ENCODE assay signal across 1 cellular context in the genomic region with DNA sequence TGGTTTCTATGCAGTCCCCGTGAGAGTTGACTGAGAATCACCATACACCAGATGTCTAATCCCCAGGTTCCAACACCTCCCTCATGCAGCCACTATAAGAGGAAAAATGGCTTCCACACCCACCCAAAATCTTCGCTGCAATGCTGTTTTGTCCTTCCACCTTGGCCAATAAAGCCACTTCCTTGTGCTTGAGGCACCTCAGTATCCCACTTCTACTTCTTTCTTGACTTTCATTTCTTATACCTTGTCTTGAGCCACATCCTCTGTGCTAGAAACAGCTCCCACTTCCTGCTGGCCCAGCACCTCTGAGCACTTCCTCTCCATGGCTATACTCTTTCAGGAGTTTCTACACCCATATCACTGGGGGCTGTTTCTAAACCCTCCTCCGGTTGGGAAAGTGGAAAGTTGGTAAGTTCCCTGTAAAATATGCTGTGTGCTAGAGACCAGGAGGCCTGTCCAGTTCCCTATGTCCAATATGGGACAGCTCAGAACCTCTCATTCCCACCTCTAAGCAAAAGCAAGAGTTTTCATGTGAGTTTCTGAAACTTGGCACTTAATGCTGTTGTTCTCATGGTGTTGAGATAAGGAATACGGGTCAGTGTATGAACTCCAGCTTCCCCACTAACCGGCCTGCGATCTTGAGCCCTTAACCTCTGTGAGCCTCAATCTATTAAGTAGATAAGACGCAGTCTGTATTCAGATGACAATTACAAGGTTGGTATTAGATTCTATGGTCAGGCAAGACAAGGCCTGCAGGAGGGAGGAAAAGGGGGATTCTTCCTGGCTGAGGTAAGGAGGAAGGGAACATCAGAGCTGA.
TF ChIP-seq lines count a peak whose summit lies in the region.

No MANE protein-coding gene starts in this region.

TF ChIP-seq in GM12878, 131 proteins besides CTCF, POLR2A, EP300 and RAD21 (continued from another document and continues in another):
- TF ChIP-seq ZZZ3 (IDR thresholded peaks at IDR 0.05; ENCODE audit: control insufficient read depth, insufficient read length, low read depth): no peak
- no peak for TF ChIP-seq E2F4 (IDR thresholded peaks at IDR 0.05; ENCODE audit: low read depth, low read length)
- TF ChIP-seq TCF12 (IDR thresholded peaks at IDR 0.05; ENCODE audit: low read depth, low read length): no peak
- 0 out of 2 replicates have a peak, but pooled peaks have one; percentile 42 for TF ChIP-seq ZNF217 (IDR thresholded peaks at IDR 0.05)
- no peak for TF ChIP-seq RB1 (IDR thresholded peaks at IDR 0.05; ENCODE audit: borderline replicate concordance)
- peak; percentile 91 for TF ChIP-seq ZNF687 (IDR thresholded peaks at IDR 0.05)
- TF ChIP-seq, protein P1, sequence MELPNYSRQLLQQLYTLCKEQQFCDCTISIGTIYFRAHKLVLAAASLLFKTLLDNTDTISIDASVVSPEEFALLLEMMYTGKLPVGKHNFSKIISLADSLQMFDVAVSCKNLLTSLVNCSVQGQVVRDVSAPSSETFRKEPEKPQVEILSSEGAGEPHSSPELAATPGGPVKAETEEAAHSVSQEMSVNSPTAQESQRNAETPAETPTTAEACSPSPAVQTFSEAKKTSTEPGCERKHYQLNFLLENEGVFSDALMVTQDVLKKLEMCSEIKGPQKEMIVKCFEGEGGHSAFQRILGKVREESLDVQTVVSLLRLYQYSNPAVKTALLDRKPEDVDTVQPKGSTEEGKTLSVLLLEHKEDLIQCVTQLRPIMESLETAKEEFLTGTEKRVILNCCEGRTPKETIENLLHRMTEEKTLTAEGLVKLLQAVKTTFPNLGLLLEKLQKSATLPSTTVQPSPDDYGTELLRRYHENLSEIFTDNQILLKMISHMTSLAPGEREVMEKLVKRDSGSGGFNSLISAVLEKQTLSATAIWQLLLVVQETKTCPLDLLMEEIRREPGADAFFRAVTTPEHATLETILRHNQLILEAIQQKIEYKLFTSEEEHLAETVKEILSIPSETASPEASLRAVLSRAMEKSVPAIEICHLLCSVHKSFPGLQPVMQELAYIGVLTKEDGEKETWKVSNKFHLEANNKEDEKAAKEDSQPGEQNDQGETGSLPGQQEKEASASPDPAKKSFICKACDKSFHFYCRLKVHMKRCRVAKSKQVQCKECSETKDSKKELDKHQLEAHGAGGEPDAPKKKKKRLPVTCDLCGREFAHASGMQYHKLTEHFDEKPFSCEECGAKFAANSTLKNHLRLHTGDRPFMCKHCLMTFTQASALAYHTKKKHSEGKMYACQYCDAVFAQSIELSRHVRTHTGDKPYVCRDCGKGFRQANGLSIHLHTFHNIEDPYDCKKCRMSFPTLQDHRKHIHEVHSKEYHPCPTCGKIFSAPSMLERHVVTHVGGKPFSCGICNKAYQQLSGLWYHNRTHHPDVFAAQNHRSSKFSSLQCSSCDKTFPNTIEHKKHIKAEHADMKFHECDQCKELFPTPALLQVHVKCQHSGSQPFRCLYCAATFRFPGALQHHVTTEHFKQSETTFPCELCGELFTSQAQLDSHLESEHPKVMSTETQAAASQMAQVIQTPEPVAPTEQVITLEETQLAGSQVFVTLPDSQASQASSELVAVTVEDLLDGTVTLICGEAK (IDR thresholded peaks at IDR 0.05; ENCODE audit: borderline replicate concordance): no peak
- TF ChIP-seq RAD51 (IDR thresholded peaks at IDR 0.05): no peak
- TF ChIP-seq HSF1 (IDR thresholded peaks at IDR 0.05; ENCODE audit: low read depth, low read length): no peak
- no peak for TF ChIP-seq ELK1 (IDR thresholded peaks at IDR 0.05; ENCODE audit: low read depth, low read length)
- TF ChIP-seq DPF2 (IDR thresholded peaks at IDR 0.05): 0 out of 2 replicates have a peak, but pooled peaks have one; percentile 53
- no peak for TF ChIP-seq TCF7 (IDR thresholded peaks at IDR 0.05; ENCODE audit: borderline replicate concordance)
- no peak for TF ChIP-seq SUPT20H (IDR thresholded peaks at IDR 0.05; ENCODE audit: borderline replicate concordance, control insufficient read depth, low read depth, low read length)
- no peak for TF ChIP-seq GABPA (IDR thresholded peaks at IDR 0.05; ENCODE audit: low read depth)
- TF ChIP-seq ZBTB33 (IDR thresholded peaks at IDR 0.05): no peak
- TF ChIP-seq CBFB (IDR thresholded peaks at IDR 0.05; ENCODE audit: low read depth): no peak
- no peak for TF ChIP-seq TAF1 (IDR thresholded peaks at IDR 0.05; ENCODE audit: borderline replicate concordance, low read depth, low read length)
- TF ChIP-seq, protein P2, sequence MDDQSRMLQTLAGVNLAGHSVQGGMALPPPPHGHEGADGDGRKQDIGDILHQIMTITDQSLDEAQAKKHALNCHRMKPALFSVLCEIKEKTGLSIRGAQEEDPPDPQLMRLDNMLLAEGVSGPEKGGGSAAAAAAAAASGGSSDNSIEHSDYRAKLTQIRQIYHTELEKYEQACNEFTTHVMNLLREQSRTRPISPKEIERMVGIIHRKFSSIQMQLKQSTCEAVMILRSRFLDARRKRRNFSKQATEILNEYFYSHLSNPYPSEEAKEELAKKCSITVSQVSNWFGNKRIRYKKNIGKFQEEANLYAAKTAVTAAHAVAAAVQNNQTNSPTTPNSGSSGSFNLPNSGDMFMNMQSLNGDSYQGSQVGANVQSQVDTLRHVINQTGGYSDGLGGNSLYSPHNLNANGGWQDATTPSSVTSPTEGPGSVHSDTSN (IDR thresholded peaks at IDR 0.05; ENCODE audit: insufficient replicate concordance, low read depth, low read length): no peak
- TF ChIP-seq MYB (IDR thresholded peaks at IDR 0.05; ENCODE audit: borderline replicate concordance, low read depth, low read length): no peak
- TF ChIP-seq ZNF592 (IDR thresholded peaks at IDR 0.05): peak; percentile 65; the same call in 1 of the 2 replicates
- no peak for TF ChIP-seq RELA (IDR thresholded peaks at IDR 0.05; ENCODE audit: borderline replicate concordance, partially characterized antibody)
- no peak for TF ChIP-seq POLR2AphosphoS5 (IDR thresholded peaks at IDR 0.05; ENCODE audit: low read length)
- TF ChIP-seq ZSCAN29 (IDR thresholded peaks at IDR 0.05): no peak
- no peak for TF ChIP-seq RBBP5 (conservative IDR thresholded peaks at IDR 0.05)
- no peak for TF ChIP-seq MEF2A (IDR thresholded peaks at IDR 0.05; ENCODE audit: insufficient read depth, low read depth, low read length)
- TF ChIP-seq BRCA1 (IDR thresholded peaks at IDR 0.05; ENCODE audit: low read depth, low read length): no peak
- TF ChIP-seq FOXK2 (IDR thresholded peaks at IDR 0.05): no peak
- TF ChIP-seq JUND (IDR thresholded peaks at IDR 0.05; ENCODE audit: low read depth, low read length): no peak
- TF ChIP-seq ESRRA (IDR thresholded peaks at IDR 0.05; ENCODE audit: low read length): no peak
- TF ChIP-seq ZBED1 (IDR thresholded peaks at IDR 0.05; ENCODE audit: borderline replicate concordance): no peak
- TF ChIP-seq, protein P3, sequence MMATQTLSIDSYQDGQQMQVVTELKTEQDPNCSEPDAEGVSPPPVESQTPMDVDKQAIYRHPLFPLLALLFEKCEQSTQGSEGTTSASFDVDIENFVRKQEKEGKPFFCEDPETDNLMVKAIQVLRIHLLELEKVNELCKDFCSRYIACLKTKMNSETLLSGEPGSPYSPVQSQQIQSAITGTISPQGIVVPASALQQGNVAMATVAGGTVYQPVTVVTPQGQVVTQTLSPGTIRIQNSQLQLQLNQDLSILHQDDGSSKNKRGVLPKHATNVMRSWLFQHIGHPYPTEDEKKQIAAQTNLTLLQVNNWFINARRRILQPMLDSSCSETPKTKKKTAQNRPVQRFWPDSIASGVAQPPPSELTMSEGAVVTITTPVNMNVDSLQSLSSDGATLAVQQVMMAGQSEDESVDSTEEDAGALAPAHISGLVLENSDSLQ (IDR thresholded peaks at IDR 0.05): no peak
- TF ChIP-seq BMI1 (IDR thresholded peaks at IDR 0.05; ENCODE audit: borderline replicate concordance): no peak
- TF ChIP-seq STAT1 (conservative IDR thresholded peaks at IDR 0.05): no peak
- TF ChIP-seq SP1 (IDR thresholded peaks at IDR 0.05; ENCODE audit: low read depth, low read length): no peak
